13 cellular contexts compared by ENCODE assay signal in the genomic region with DNA sequence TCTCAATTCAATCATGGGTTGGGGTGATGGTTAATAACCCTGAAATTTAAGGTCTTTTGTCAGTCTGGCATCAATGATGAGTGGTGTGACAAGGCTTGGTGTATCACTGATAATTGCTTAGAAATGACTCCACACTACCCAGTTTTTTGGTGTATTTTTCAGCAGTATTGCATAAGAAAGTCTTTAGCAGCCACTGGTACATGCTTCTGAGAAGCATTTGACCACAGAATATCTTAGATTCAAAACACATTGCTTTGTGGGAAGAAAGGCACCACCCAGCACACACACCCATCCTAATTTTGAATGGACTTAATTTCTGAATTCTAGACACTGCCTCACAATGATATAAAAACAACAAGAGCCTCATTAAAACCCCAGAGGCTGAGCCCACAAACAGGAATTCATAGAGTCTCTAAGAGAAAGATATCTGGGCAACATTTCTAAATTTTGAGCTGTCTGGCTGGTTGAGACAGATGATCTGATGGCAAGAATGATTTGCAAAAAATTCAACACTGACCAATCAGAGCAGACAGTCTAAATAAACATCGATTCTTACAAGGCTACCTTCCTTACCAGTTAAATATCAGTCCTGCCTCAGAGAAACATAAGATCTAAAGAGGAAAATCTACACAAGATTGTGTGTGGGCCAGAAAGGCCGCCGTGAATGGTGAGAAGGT.
DNase-seq lines count a peak whose midpoint lies in the region; ATAC-seq and TF ChIP-seq lines count a peak whose summit lies in the region.
"Had no signal": no experiment of that assay in that cellular context is flagged by ENCODE, and none has a peak within 500 bp of the region (broad histone marks: within the 10 kb centered on the region; RNA-seq: fewer than 3 reads in every experiment).

No MANE protein-coding gene starts in this region.

- TF ChIP-seq CTCF in gastrocnemius medialis (IDR thresholded peaks at IDR 0.05 in 4 of 5, conservative IDR thresholded peaks at IDR 0.05 in 1 of 5): no peak

- no peak overlapping the region for H3K4me3 ChIP-seq in gastrocnemius medialis
- H3K4me3 ChIP-seq: GM23338 had no signal

- H3K4me1 ChIP-seq in gastrocnemius medialis: no peaks in the 10 kb centered on the region

- in situ Hi-C loops in gastrocnemius medialis (cut with MboI; ENCODE audit: low sequenced_read_pairs in 4 of 4): no loop called here

- ATAC-seq in gastrocnemius medialis: peak; percentile 24 to 41
- ATAC-seq: GM23338 had no signal

- DNase-seq in GM04503 (ENCODE audit: low read depth): peak; percentile 93
- DNase-seq in MV-4-11 (lab: John Stamatoyannopoulos, UW): peak; percentile 81
- peak; percentile 94 for DNase-seq in dedifferentiated amniotic fluid mesenchymal stem cell (ENCODE audit: extremely low spot score)
- no peak for DNase-seq in gastrocnemius medialis
- DNase-seq in iPS-NIHi11 (ENCODE audit: low spot score): no peak
- DNase-seq in Ammon's horn (ENCODE audit: low spot score): no peak
- no peak for DNase-seq in T1000 (lab: John Stamatoyannopoulos, UW)
- DNase-seq: activated T-cell treated with anti-CD3 and anti-CD28 coated beads, Interleukin-2, amount 50 U/mL, for 48 hours; DMS 273 treated with DMSO at 0.1 percent for 48 hours; NCI-H1417; NCI-H524 treated with DMSO at 0.1 percent for 48 hours had no signal

- TF ChIP-seq POLR2A in gastrocnemius medialis (IDR thresholded peaks at IDR 0.05): no peak

- peak overlapping the region in 2 of 4 donors; percentile 21 to 31 for H3K27ac ChIP-seq in gastrocnemius medialis
- H3K27ac ChIP-seq: VCaP had no signal

- H3K9me3 ChIP-seq in gastrocnemius medialis: no peaks in the 10 kb centered on the region

- intact Hi-C loops in gastrocnemius medialis (cut with DNase I; ENCODE audit: low total_unique reads): no loop called here

- no peaks in the 10 kb centered on the region for H3K27me3 ChIP-seq in gastrocnemius medialis

- no peaks in the 10 kb centered on the region for H3K36me3 ChIP-seq in gastrocnemius medialis

Comparison
In these comparisons a context has a peak if more than half of its experiments do, and no peak if none do; other contexts are left out.
1. DNase-seq: peak in GM04503 (single experiment), MV-4-11 (single experiment) and dedifferentiated amniotic fluid mesenchymal stem cell (single experiment); none in gastrocnemius medialis (0 of 2), iPS-NIHi11 (single experiment), Ammon's horn (single experiment) and T1000 (single experiment).